8 cellular contexts compared by ENCODE assay signal in genomic region chr19:14529254-14530004, GRCh38. TPM values are rescaled to one million over a fixed set of nuclear protein-coding genes. Genes with fewer than 3 reads are reported as not detected.
A peak's percentile ranks its signal among the peaks of the same experiment; 100 is the strongest.
DNase-seq lines count a peak whose midpoint lies in the region; ATAC-seq, FAIRE-seq and TF ChIP-seq lines count a peak whose summit lies in the region.

A gene with protein sequence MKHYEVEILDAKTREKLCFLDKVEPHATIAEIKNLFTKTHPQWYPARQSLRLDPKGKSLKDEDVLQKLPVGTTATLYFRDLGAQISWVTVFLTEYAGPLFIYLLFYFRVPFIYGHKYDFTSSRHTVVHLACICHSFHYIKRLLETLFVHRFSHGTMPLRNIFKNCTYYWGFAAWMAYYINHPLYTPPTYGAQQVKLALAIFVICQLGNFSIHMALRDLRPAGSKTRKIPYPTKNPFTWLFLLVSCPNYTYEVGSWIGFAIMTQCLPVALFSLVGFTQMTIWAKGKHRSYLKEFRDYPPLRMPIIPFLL (plus strand): TSS chr19:14529594. CDS start chr19:14529697, 103 bp downstream.

- H3K9me3 ChIP-seq in NT2/D1 (ENCODE audit: insufficient read depth, low read length) (no peaks in the 10 kb centered on the region), H1 (ENCODE audit: insufficient read depth in 2 of 2, low read depth in 1 of 2, low read length in 1 of 2) (no peaks in the 10 kb centered on the region), mesenchymal stem cell (ENCODE audit: control insufficient read depth, low read length) (no peaks in the 10 kb centered on the region)

- peak within 1 kb of the TSS; percentile 93 for H2AFZ ChIP-seq in H1 (ENCODE audit: low read length)
- H2AFZ ChIP-seq in mesenchymal stem cell (ENCODE audit: low read depth, low read length), result peak within 1 kb of the TSS; percentile 86

- peaks cover 24% of the 10 kb centered on the region for H3K4me1 Mint-ChIP-seq in activated CD8-positive, alpha-beta memory T cell treated with anti-CD3 and anti-CD28 coated beads, Interleukin-2, amount 10 ng/mL, durations not matched to agents 7 days and 5 days

- peak within 1 kb of the TSS; percentile 80 for H3K27ac ChIP-seq in H1 (ENCODE audit: low read depth, low read length)
- peak within 1 kb of the TSS; percentile 93 for H3K27ac ChIP-seq in mesenchymal stem cell (ENCODE audit: low read length, poor library complexity, severe bottlenecking)

- no peaks in the 10 kb centered on the region for H3K27me3 ChIP-seq in NT2/D1 (ENCODE audit: insufficient read depth, insufficient read length)
- no peaks in the 10 kb centered on the region for H3K27me3 ChIP-seq in H1 (replicated peaks in 1 of 4; ENCODE audit: control insufficient read depth in 3 of 4, extremely low read depth in 1 of 4, insufficient read depth in 3 of 4, low read length in 3 of 4)
- no peaks in the 10 kb centered on the region for H3K27me3 ChIP-seq in mesenchymal stem cell (ENCODE audit: control insufficient read depth in 1 of 2, insufficient read depth in 1 of 2, low read length in 2 of 2)

- POLR2A ChIA-PET in H1 (lab: Charles Lee; ENCODE audit: partially characterized antibody), result interaction anchor here (1.6 to 2.3 kb wide), 2 partner anchors 11 to 42 kb away, joined by 4 to 16 read pairs; partner anchors contain the start of gene DNAJB1

- H4K20me1 ChIP-seq in H1 (replicated peaks in 1 of 2; ENCODE audit: control insufficient read depth in 1 of 2, insufficient read depth in 2 of 2, low read length in 2 of 2), result peaks cover 0 to 4% of the 10 kb centered on the region in 2 experiments

- H4K8ac ChIP-seq in H1 (ENCODE audit: extremely low read depth, insufficient read depth, low read length) (0 out of 2 replicates have a peak within 1 kb of the TSS, but pooled peaks have one; percentile 53), mesenchymal stem cell (ENCODE audit: low read length) (peak within 1 kb of the TSS; percentile 95)

- no peaks in the 10 kb centered on the region for H3K9me3 Mint-ChIP-seq in activated CD8-positive, alpha-beta memory T cell treated with anti-CD3 and anti-CD28 coated beads, Interleukin-2, amount 10 ng/mL, durations not matched to agents 7 days and 5 days (ENCODE audit: low read depth)

- H3K9ac ChIP-seq in NT2/D1 (ENCODE audit: insufficient read length, low read depth) (peak within 1 kb of the TSS; percentile 96), H1 (replicated peaks in 1 of 4; ENCODE audit: extremely low read depth in 1 of 4, low read depth in 3 of 4, low read length in 3 of 4) (peak within 1 kb of the TSS in 3 of 4 experiments; percentile 91 to 94 (median 92); a peak in 6 of 7 replicates), mesenchymal stem cell (ENCODE audit: low read length) (peak within 1 kb of the TSS; percentile 92)

- WGBS in H1 (ENCODE audit: extremely low coverage in 1 of 2, insufficient coverage in 1 of 2, insufficient read length in 1 of 2, insufficient replicate concordance in 2 of 2, low coverage in 1 of 2, low lambda C conversion rate in 2 of 2, missing lambda C conversion rate in 1 of 2), 2 experiments, result 1% methylated on average over 45 of the region's 59 CpGs; no CpG with 5 or more reads in 1 of the 2 experiments
- WGBS in mesenchymal stem cell, result under 1% methylated on average over 59 of the region's 59 CpGs

- H2BK20ac ChIP-seq in H1 (ENCODE audit: low read length), result no peak within 1 kb of the TSS

- H2BK12ac ChIP-seq in H1 (ENCODE audit: low read depth, low read length) (no peak within 1 kb of the TSS), mesenchymal stem cell (ENCODE audit: low read length in 2 of 2) (peak within 1 kb of the TSS; percentile 23 to 73)

- H3K4me2 ChIP-seq in H1 (ENCODE audit: insufficient read depth in 1 of 2, low read depth in 2 of 2, low read length in 2 of 2), result peak within 1 kb of the TSS; percentile 73 to 90
- H3K4me2 ChIP-seq in mesenchymal stem cell (ENCODE audit: low read length, poor library complexity, severe bottlenecking), result peak within 1 kb of the TSS; percentile 98

- ATAC-seq in GM21381 (IDR thresholded peaks at IDR 0.05; ENCODE audit: unreplicated experiment), result peak; percentile 91
- ATAC-seq in activated CD8-positive, alpha-beta memory T cell treated with anti-CD3 and anti-CD28 coated beads, Interleukin-2, amount 10 ng/mL, durations not matched to agents 7 days and 5 days, result peak; percentile 98

- TF ChIP-seq RAD21 in H1 (IDR thresholded peaks at IDR 0.05 in 1 of 2, conservative IDR thresholded peaks at IDR 0.05 in 1 of 2; ENCODE audit: low read depth in 2 of 2, low read length in 2 of 2), result no peak

- peak within 1 kb of the TSS; percentile 96 for H3K56ac ChIP-seq in H1 (replicated peaks; ENCODE audit: insufficient read length, low read depth, low read length)

- DNase-seq in COR-L47 (lab: John Stamatoyannopoulos, UW), result peak; percentile 100
- DNase-seq in HUDEP-2 (lab: John Stamatoyannopoulos, UW; ENCODE audit: unreplicated experiment in 76 of 76), result peak; percentile 95 to 100 (median 100)
- DNase-seq in NT2/D1 (ENCODE audit: low read depth, low spot score), result peak; percentile 100
- DNase-seq in activated CD8-positive, alpha-beta memory T cell treated with anti-CD3 and anti-CD28 coated beads, Interleukin-2, amount 10 ng/mL, durations not matched to agents 7 days and 5 days, result peak; percentile 100
- peak; percentile 100 for DNase-seq in H1 (ENCODE audit: low read depth in 1 of 2, low spot score in 2 of 2)
- DNase-seq in mesenchymal stem cell, result peak; percentile 100
- peak; percentile 99 for DNase-seq in stimulated activated CD8-positive, alpha-beta memory T cell treated with anti-CD3 and anti-CD28 coated beads, Interleukin-12 subunit alpha, Interleukin-12 subunit beta, amount 100 ng/mL, for 4 hours (ENCODE audit: low read depth)

- H2BK120ac ChIP-seq in H1 (replicated peaks; ENCODE audit: low read depth, low read length) (no peak within 1 kb of the TSS), mesenchymal stem cell (ENCODE audit: low read depth, low read length) (peak within 1 kb of the TSS; percentile 19)

- H3K36me3 Mint-ChIP-seq in activated CD8-positive, alpha-beta memory T cell treated with anti-CD3 and anti-CD28 coated beads, Interleukin-2, amount 10 ng/mL, durations not matched to agents 7 days and 5 days, result peaks cover 3% of the 10 kb centered on the region

- 0 out of 4 replicates have a peak, but pooled peaks of 1 of the 3 experiments have one; percentile 0 for TF ChIP-seq CTCF in H1 (IDR thresholded peaks at IDR 0.05; ENCODE audit: control extremely low read depth in 1 of 3, insufficient read depth in 1 of 3, low read depth in 1 of 3, low read length in 3 of 3)

- H3K4me3 ChIP-seq in NT2/D1 (ENCODE audit: insufficient read length, low read depth) (peak within 1 kb of the TSS; percentile 83), H1 (ENCODE audit: extremely low read depth in 1 of 4, insufficient read depth in 2 of 4, low read depth in 3 of 4, low read length in 4 of 4) (peak within 1 kb of the TSS; percentile 75 to 100 (median 92)), mesenchymal stem cell (ENCODE audit: insufficient read depth in 1 of 2, low read depth in 1 of 2, low read length in 2 of 2) (peak within 1 kb of the TSS; percentile 84 to 96)

- TF ChIP-seq POLR2A in H1 (IDR thresholded peaks at IDR 0.05; ENCODE audit: control extremely low read depth in 1 of 2, low read depth in 2 of 2, low read length in 2 of 2), result peak; percentile 84 to 94

- H3K4me1 ChIP-seq in NT2/D1 (ENCODE audit: insufficient read depth, insufficient read length) (peaks cover 5% of the 10 kb centered on the region), H1 (replicated peaks in 1 of 4; ENCODE audit: control insufficient read depth in 3 of 4, insufficient read depth in 4 of 4, low read length in 3 of 4) (peaks cover 0 to 2% (median 1%) of the 10 kb centered on the region in 4 experiments; a peak in 3 of 7 replicates), mesenchymal stem cell (ENCODE audit: control insufficient read depth, insufficient read depth, low read depth, low read length) (peaks cover 18% of the 10 kb centered on the region)

- no peak within 1 kb of the TSS for H3K14ac ChIP-seq in H1 (ENCODE audit: insufficient read length)
- peak within 1 kb of the TSS; percentile 57 to 95 for H3K14ac ChIP-seq in mesenchymal stem cell (ENCODE audit: low read length in 2 of 2)

- peak within 1 kb of the TSS; percentile 99; the same call in 1 of the 2 replicates for H2BK15ac ChIP-seq in H1 (ENCODE audit: low read length)
- H2BK15ac ChIP-seq in mesenchymal stem cell (ENCODE audit: low read depth, poor library complexity, severe bottlenecking), result peak within 1 kb of the TSS; percentile 83

- H3K23me2 ChIP-seq in H1 (ENCODE audit: low read depth, low read length), result peaks cover 4% of the 10 kb centered on the region

- H3K4ac ChIP-seq in H1 (replicated peaks; ENCODE audit: insufficient read length, low read depth, low read length), result no peak within 1 kb of the TSS
- peak within 1 kb of the TSS in 1 of 2 experiments; percentile 88 for H3K4ac ChIP-seq in mesenchymal stem cell (ENCODE audit: low read depth in 1 of 2, low read length in 2 of 2)

- H3K18ac ChIP-seq in H1 (ENCODE audit: extremely low read depth, low read length) (peak within 1 kb of the TSS; percentile 97), mesenchymal stem cell (ENCODE audit: low read depth in 1 of 2, low read length in 2 of 2) (peak within 1 kb of the TSS; percentile 88 to 98)

- peak within 1 kb of the TSS; percentile 96 for H4K5ac ChIP-seq in H1 (ENCODE audit: insufficient read length, low read depth, low read length)

- CTCF ChIA-PET in activated CD8-positive, alpha-beta memory T cell treated with anti-CD3 and anti-CD28 coated beads, Interleukin-2, amount 10 ng/mL, durations not matched to agents 7 days and 5 days (lab: Charles Lee), result interaction anchor here (0.8 to 1.5 kb wide), 4 partner anchors 9 to 393 kb away, joined by 3 to 4 read pairs (median 4); partner anchors contain the start of gene ASF1B
- CTCF ChIA-PET in H1 (lab: Charles Lee; ENCODE audit: partially characterized antibody), result interaction anchor here (1.6 kb wide), 1 partner anchor 27 kb away, joined by 3 read pairs; no protein-coding TSS in a partner anchor

- peaks cover 7 to 40% of the 10 kb centered on the region in 2 experiments for H3K79me2 ChIP-seq in H1 (ENCODE audit: control insufficient read depth in 1 of 2, insufficient read depth in 2 of 2, low read length in 2 of 2)

- H3K23ac ChIP-seq in H1 (ENCODE audit: insufficient read length), result no peak within 1 kb of the TSS
- peak within 1 kb of the TSS; percentile 66 to 85 for H3K23ac ChIP-seq in mesenchymal stem cell (ENCODE audit: low read length in 2 of 2)

- peak within 1 kb of the TSS; percentile 95 for H3K27ac Mint-ChIP-seq in activated CD8-positive, alpha-beta memory T cell treated with anti-CD3 and anti-CD28 coated beads, Interleukin-2, amount 10 ng/mL, durations not matched to agents 7 days and 5 days

- no peak within 1 kb of the TSS for H2AK5ac ChIP-seq in H1 (ENCODE audit: low read depth, low read length)
- no peak within 1 kb of the TSS for H2AK5ac ChIP-seq in mesenchymal stem cell (ENCODE audit: low read length, severe bottlenecking)

- no peaks in the 10 kb centered on the region for H3K27me3 Mint-ChIP-seq in activated CD8-positive, alpha-beta memory T cell treated with anti-CD3 and anti-CD28 coated beads, Interleukin-2, amount 10 ng/mL, durations not matched to agents 7 days and 5 days

- no peak for TF ChIP-seq EP300 in H1 (IDR thresholded peaks at IDR 0.05; ENCODE audit: borderline replicate concordance in 1 of 2, low read depth in 2 of 2, low read length in 2 of 2)

- H4K91ac ChIP-seq in H1 (replicated peaks; ENCODE audit: insufficient read length, low read length) (peak within 1 kb of the TSS; percentile 95), mesenchymal stem cell (ENCODE audit: low read length) (peak within 1 kb of the TSS; percentile 87)

- H2BK5ac ChIP-seq in H1 (ENCODE audit: low read depth, low read length), result peak within 1 kb of the TSS; percentile 80; the same call in 1 of the 2 replicates
- no peak within 1 kb of the TSS for H2BK5ac ChIP-seq in mesenchymal stem cell (ENCODE audit: low read depth, low read length, poor library complexity, severe bottlenecking)

- peak; percentile 66 for FAIRE-seq in H1 (lab: Jason Lieb, UNC)

- peaks cover 10% of the 10 kb centered on the region for H3K79me1 ChIP-seq in H1 (ENCODE audit: low read depth, low read length)
- H3K79me1 ChIP-seq in mesenchymal stem cell (replicated peaks; ENCODE audit: low read length, poor library complexity, severe bottlenecking), result peaks cover 15% of the 10 kb centered on the region

- peaks cover under 1% of the 10 kb centered on the region for H3K36me3 ChIP-seq in NT2/D1 (ENCODE audit: insufficient read depth, insufficient read length, low read length)
- no peaks in the 10 kb centered on the region for H3K36me3 ChIP-seq in H1 (ENCODE audit: control insufficient read depth in 2 of 4, insufficient read depth in 4 of 4, low read length in 3 of 4)
- H3K36me3 ChIP-seq in mesenchymal stem cell (ENCODE audit: control insufficient read depth in 1 of 2, insufficient read depth in 2 of 2, low read depth in 1 of 2, low read length in 2 of 2), result no peaks in the 10 kb centered on the region

- H3K4me3 Mint-ChIP-seq in activated CD8-positive, alpha-beta memory T cell treated with anti-CD3 and anti-CD28 coated beads, Interleukin-2, amount 10 ng/mL, durations not matched to agents 7 days and 5 days, result peak within 1 kb of the TSS; percentile 90

RNA-seq across cellular contexts. Expression of the gene that starts here (rescaled TPM):
- 100 to 1,000 TPM; 142 to 176 TPM for total RNA-seq in activated CD8-positive, alpha-beta memory T cell treated with anti-CD3 and anti-CD28 coated beads, Interleukin-2, amount 10 ng/mL, durations not matched to agents 7 days and 5 days
- total RNA-seq in H1 (2021; fragmentation: NEBNext Ultra II Directional; extraction: Animal tissue kit (Norgen Biotek cat#: 25700)), result 172 and 179 TPM in 2 replicates
- 405 and 439 TPM in 2 replicates for polyA plus RNA-seq in H1 (2011; rRNA removed)
- 162 TPM for polyA plus RNA-seq in H1 (2011; cell fraction: cytosol; rRNA removed)
- polyA plus RNA-seq in H1 (2011; cell fraction: nucleus; rRNA removed), result 283 TPM
- 145 to 221 TPM (median 207 TPM) in 4 replicates for polyA plus RNA-seq in H1 (2012, experiment 1 of 2)
- polyA plus RNA-seq in H1 (2012, experiment 2 of 2), result 342 TPM
- polyA plus RNA-seq in H1 (2013, experiment 1 of 2), result 342 TPM
- polyA plus RNA-seq in H1 (2013, experiment 2 of 2), result 367 TPM
- 119 and 162 TPM in 2 replicates for polyA minus RNA-seq in H1 (2011; rRNA and poly(A)+ RNA removed)
- 154 TPM for polyA minus RNA-seq in H1 (2011; cell fraction: cytosol; rRNA and poly(A)+ RNA removed)
- 83.2 TPM for polyA minus RNA-seq in H1 (2011; cell fraction: nucleus; rRNA and poly(A)+ RNA removed)
- 136 TPM for polyA plus RNA-seq in mesenchymal stem cell (2013, experiment 1 of 2)
- 131 TPM for polyA plus RNA-seq in mesenchymal stem cell (2013, experiment 2 of 2)

Comparison
In these comparisons a context has a peak if more than half of its experiments do, and no peak if none do; other contexts are left out.
1. Peak in every context shown above with its lines: DNase-seq, ATAC-seq, H3K4me3 ChIP-seq and H3K27ac ChIP-seq.